Comparison of ENCODE assay signal across 34 cellular contexts in genomic region chr2:202127793-202128215, GRCh38. TPM values are rescaled to one million over a fixed set of nuclear protein-coding genes. Genes with fewer than 3 reads are reported as not detected.
A peak's percentile ranks its signal among the peaks of the same experiment; 100 is the strongest.
DNase-seq lines count a peak whose midpoint lies in the region; ATAC-seq and TF ChIP-seq lines count a peak whose summit lies in the region.
"Had no signal": no experiment of that assay in that cellular context is flagged by ENCODE, and none has a peak within 500 bp of the region (broad histone marks: within the 10 kb centered on the region; RNA-seq: fewer than 3 reads in every experiment).

No MANE protein-coding gene starts in this region.

- intact Hi-C loops in upper lobe of right lung (cut with DNase I) = no loop called here

- TF ChIP-seq CTCF in brain (conservative IDR thresholded peaks at IDR 0.05) (no peak), nephron progenitor cell (IDR thresholded peaks at IDR 0.05) (no peak), upper lobe of right lung (IDR thresholded peaks at IDR 0.05) (no peak)

- peak; percentile 85 for DNase-seq in MV-4-11 (lab: John Stamatoyannopoulos, UW)
- no peak for DNase-seq in nephron progenitor cell
- DNase-seq in upper lobe of right lung = no peak
- DNase-seq in cerebellar cortex (ENCODE audit: low spot score) = no peak
- no peak for DNase-seq in globus pallidus (ENCODE audit: low spot score)
- no peak for DNase-seq in SKM-1 treated with dmso at 0.1 percent for 144 hours (lab: John Stamatoyannopoulos, UW; ENCODE audit: unreplicated experiment)
- DNase-seq: activated CD8-positive, alpha-beta T cell treated with anti-CD3 and anti-CD28 coated beads, Interleukin-2, amount 10 ng/mL, durations not matched to agents 7 days and 5 days; cortex of kidney; EL; foreskin fibroblast; head of caudate nucleus; islet precursor cell; left ventricle myocardium superior; NCI-H1436; NCI-H2081; NCI-H226; NCI-H526 treated with DMSO at 0.1 percent for 48 hours; Right ventricle myocardium superior; stimulated activated naive CD4-positive, alpha-beta T cell had no signal

- H3K9me3 Mint-ChIP-seq in brain = peaks cover 0 to 6% (median 0%) of the 10 kb centered on the region in 5 experiments
- H3K9me3 Mint-ChIP-seq in nephron progenitor cell = no peaks in the 10 kb centered on the region
- H3K9me3 Mint-ChIP-seq: activated naive CD4-positive, alpha-beta T cell treated with anti-CD3 and anti-CD28 coated beads, Interleukin-2, amount 50 U/mL, for 24 hours; activated T-helper 17 cell treated with anti-CD3 and anti-CD28 coated beads, Interleukin-2, amount 50 U/mL, for 72 hours had no signal

- no peaks in the 10 kb centered on the region for H3K9me3 ChIP-seq in upper lobe of right lung
- H3K9me3 ChIP-seq: ascending aorta, BLaER1 had no signal

- H3K36me3 Mint-ChIP-seq in brain (no peaks in the 10 kb centered on the region), nephron progenitor cell (ENCODE audit: low read depth) (no peaks in the 10 kb centered on the region)
- H3K36me3 Mint-ChIP-seq: activated naive CD4-positive, alpha-beta T cell treated with anti-CD3 and anti-CD28 coated beads, Interleukin-2, amount 50 U/mL, for 24 hours had no signal

- H3K36me3 ChIP-seq in upper lobe of right lung = no peaks in the 10 kb centered on the region
- H3K36me3 ChIP-seq: ascending aorta, BLaER1 had no signal

- H3K27me3 Mint-ChIP-seq in brain (peaks cover 24% of the 10 kb centered on the region), nephron progenitor cell (ENCODE audit: low read depth, poor library complexity) (peaks cover 3% of the 10 kb centered on the region)
- H3K27me3 Mint-ChIP-seq: activated naive CD4-positive, alpha-beta T cell treated with anti-CD3 and anti-CD28 coated beads, Interleukin-2, amount 50 U/mL, for 24 hours had no signal

- peak overlapping the region in 3 of 5 experiments; percentile 15 to 89 (median 67) for H3K27ac Mint-ChIP-seq in brain
- peak overlapping the region; percentile 23 for H3K27ac Mint-ChIP-seq in nephron progenitor cell
- H3K27ac Mint-ChIP-seq: activated CD8-positive, alpha-beta T cell treated with anti-CD3 and anti-CD28 coated beads, Interleukin-2, amount 10 ng/mL, durations not matched to agents 7 days and 5 days; activated naive CD4-positive, alpha-beta T cell treated with anti-CD3 and anti-CD28 coated beads, Interleukin-2, amount 50 U/mL, for 24 hours; activated T-helper 17 cell treated with anti-CD3 and anti-CD28 coated beads, Interleukin-2, amount 50 U/mL, for 72 hours had no signal

- H3K4me1 ChIP-seq in upper lobe of right lung = peaks cover 4% of the 10 kb centered on the region
- H3K4me1 ChIP-seq: ascending aorta, BLaER1 had no signal

- ATAC-seq in upper lobe of right lung = peak; percentile 34
- ATAC-seq: activated CD8-positive, alpha-beta T cell treated with anti-CD3 and anti-CD28 coated beads, Interleukin-2, amount 10 ng/mL, durations not matched to agents 7 days and 5 days; activated T-helper 17 cell treated with anti-CD3 and anti-CD28 coated beads, Interleukin-2, amount 50 U/mL, for 72 hours; GM12878; left ventricle myocardium superior; Panc1 had no signal

- H3K4me3 Mint-ChIP-seq in brain (peak overlapping the region in 1 of 5 experiments; percentile 41), nephron progenitor cell (no peak overlapping the region)
- H3K4me3 Mint-ChIP-seq: activated CD8-positive, alpha-beta T cell treated with anti-CD3 and anti-CD28 coated beads, Interleukin-2, amount 10 ng/mL, durations not matched to agents 7 days and 5 days; activated naive CD4-positive, alpha-beta T cell treated with anti-CD3 and anti-CD28 coated beads, Interleukin-2, amount 50 U/mL, for 24 hours; activated T-helper 17 cell treated with anti-CD3 and anti-CD28 coated beads, Interleukin-2, amount 50 U/mL, for 72 hours had no signal

- H3K4me1 Mint-ChIP-seq in brain (peaks cover 43% of the 10 kb centered on the region), nephron progenitor cell (peaks cover 45% of the 10 kb centered on the region)
- H3K4me1 Mint-ChIP-seq: activated naive CD4-positive, alpha-beta T cell treated with anti-CD3 and anti-CD28 coated beads, Interleukin-2, amount 50 U/mL, for 24 hours; activated T-helper 17 cell treated with anti-CD3 and anti-CD28 coated beads, Interleukin-2, amount 50 U/mL, for 72 hours had no signal

- H3K27me3 ChIP-seq in upper lobe of right lung = no peaks in the 10 kb centered on the region
- H3K27me3 ChIP-seq: ascending aorta, BLaER1 had no signal

- H3K27ac ChIP-seq in upper lobe of right lung = no peak overlapping the region
- H3K27ac ChIP-seq: ascending aorta, BLaER1, HL-60, skin epidermis had no signal

- no peak overlapping the region for H3K4me3 ChIP-seq in upper lobe of right lung
- H3K4me3 ChIP-seq: ascending aorta, BLaER1, GM12878, skin epidermis had no signal

RNA-seq across cellular contexts. Expression of gene KIAA2012, which starts 54.7 kb away (rescaled TPM):
- 0.42 TPM for polyA plus RNA-seq in brain (ENCODE audit: insufficient read depth, low read depth, low replicate concordance)
- total RNA-seq in upper lobe of right lung = not detected
- total RNA-seq: activated CD8-positive, alpha-beta T cell treated with anti-CD3 and anti-CD28 coated beads, Interleukin-2, amount 10 ng/mL, durations not matched to agents 7 days and 5 days; activated T-helper 17 cell treated with anti-CD3 and anti-CD28 coated beads, Interleukin-2, amount 50 U/mL, for 72 hours; cardiac septum; GM12878; left ventricle myocardium superior; mesenteric fat pad; myocyte; osteoblast; Right ventricle myocardium superior; T-helper 2 cell treated with Interferon-gamma antibody and Interleukin-4, amounts not matched to agents 100 ng/mL and 5 ng/mL, for 36 hours had no signal
- polyA plus RNA-seq: esophagus had no signal
